Comparison of ENCODE assay signal across 22 cellular contexts in the genomic region with DNA sequence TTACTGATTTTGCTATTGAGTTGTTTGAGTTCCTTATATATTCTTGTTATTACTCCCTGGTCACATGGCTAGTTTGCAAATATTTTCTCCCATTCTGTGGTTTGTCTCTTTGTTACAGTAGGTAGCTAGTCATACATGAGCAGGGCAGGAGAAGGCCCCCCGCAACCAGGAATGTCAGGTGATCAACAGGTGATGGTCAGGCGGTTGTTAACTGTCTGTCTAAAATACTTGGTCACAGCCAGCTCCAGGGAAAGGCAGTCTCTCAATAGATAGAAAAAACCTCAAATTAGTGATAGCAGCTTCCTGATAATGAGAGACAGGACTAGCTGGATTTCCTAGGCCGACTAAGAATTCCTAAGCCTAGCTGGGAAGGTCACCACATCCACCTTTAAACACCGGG.
"Had no signal": no experiment of that assay in that cellular context is flagged by ENCODE, and none has a peak within 500 bp of the region (broad histone marks: within the 10 kb centered on the region; RNA-seq: fewer than 3 reads in every experiment).

No MANE protein-coding gene starts in this region.

- H3K27ac ChIP-seq: epithelial cell of prostate, heart left ventricle, lower lobe of right lung, stomach, testis, uterus had no signal

- H3K27me3 Mint-ChIP-seq: activated naive CD4-positive, alpha-beta T cell treated with anti-CD3 and anti-CD28 coated beads, Interleukin-2, amount 10 ng/mL, durations not matched to agents 7 days and 5 days; brain; naive B cell; stimulated activated memory B cell treated with anti-CD40 and anti-IgM and Interleukin-4, amounts not matched to agents 10 μg/mL and 1 μg/mL and 100 μg/mL, for 72 hours had no signal

- ATAC-seq: heart left ventricle; left lobe of liver; lower lobe of right lung; sciatic nerve; stimulated activated memory B cell treated with anti-CD40 and anti-IgM and Interleukin-4, amounts not matched to agents 10 μg/mL and 1 μg/mL and 100 μg/mL, for 72 hours had no signal

- H3K27me3 ChIP-seq: heart left ventricle, stomach, testis, uterus had no signal

- DNase-seq: activated B cell treated with CpG ODN at 0.5 μM for 24 hours; activated CD4-positive, alpha-beta T cell treated with anti-CD3 and anti-CD28 coated beads for 4 hours; activated CD4-positive, alpha-beta T cell treated with anti-CD3 and anti-CD28 coated beads, Interleukin-2, amount 50 U/mL, for 48 hours; activated effector memory CD4-positive, alpha-beta T cell treated with anti-CD3 and anti-CD28 coated beads, Interleukin-2, amount 50 U/mL, for 16 hours; activated naive CD4-positive, alpha-beta T cell treated with anti-CD3 and anti-CD28 coated beads, Interleukin-2, amount 10 ng/mL, durations not matched to agents 7 days and 5 days; heart left ventricle; lower lobe of right lung; mesendoderm; naive B cell; stimulated activated CD4-positive, alpha-beta T cell treated with anti-CD3 and anti-CD28 coated beads, Interleukin-15, amount 100 ng/mL, for 24 hours; stomach; T1000; testis; trophoblast cell; uterus had no signal

- H3K4me3 Mint-ChIP-seq: activated B cell treated with CpG ODN at 0.5 μM for 24 hours; activated naive CD4-positive, alpha-beta T cell treated with anti-CD3 and anti-CD28 coated beads, Interleukin-2, amount 10 ng/mL, durations not matched to agents 7 days and 5 days; brain; naive B cell; neural crest cell; stimulated activated memory B cell treated with anti-CD40 and anti-IgM and Interleukin-4, amounts not matched to agents 10 μg/mL and 1 μg/mL and 100 μg/mL, for 72 hours; T-helper 1 cell treated with Interleukin-12 subunit alpha and Interleukin-12 subunit beta and Interleukin-4 antibody, amounts not matched to agents 30 μg/mL and 1 μg/mL, for 36 hours had no signal

- H3K4me1 Mint-ChIP-seq: activated B cell treated with CpG ODN at 0.5 μM for 24 hours; activated naive CD4-positive, alpha-beta T cell treated with anti-CD3 and anti-CD28 coated beads, Interleukin-2, amount 10 ng/mL, durations not matched to agents 7 days and 5 days; naive B cell; neural crest cell; stimulated activated memory B cell treated with anti-CD40 and anti-IgM and Interleukin-4, amounts not matched to agents 10 μg/mL and 1 μg/mL and 100 μg/mL, for 72 hours had no signal

- H3K27ac Mint-ChIP-seq: activated B cell treated with CpG ODN at 0.5 μM for 24 hours; activated naive CD4-positive, alpha-beta T cell treated with anti-CD3 and anti-CD28 coated beads, Interleukin-2, amount 10 ng/mL, durations not matched to agents 7 days and 5 days; brain; stimulated activated memory B cell treated with anti-CD40 and anti-IgM and Interleukin-4, amounts not matched to agents 10 μg/mL and 1 μg/mL and 100 μg/mL, for 72 hours; T-helper 1 cell treated with Interleukin-12 subunit alpha and Interleukin-12 subunit beta and Interleukin-4 antibody, amounts not matched to agents 30 μg/mL and 1 μg/mL, for 36 hours had no signal

- H3K36me3 Mint-ChIP-seq: activated naive CD4-positive, alpha-beta T cell treated with anti-CD3 and anti-CD28 coated beads, Interleukin-2, amount 10 ng/mL, durations not matched to agents 7 days and 5 days; brain; naive B cell; stimulated activated memory B cell treated with anti-CD40 and anti-IgM and Interleukin-4, amounts not matched to agents 10 μg/mL and 1 μg/mL and 100 μg/mL, for 72 hours had no signal

- H3K9me3 Mint-ChIP-seq: activated naive CD4-positive, alpha-beta T cell treated with anti-CD3 and anti-CD28 coated beads, Interleukin-2, amount 10 ng/mL, durations not matched to agents 7 days and 5 days; naive B cell; stimulated activated memory B cell treated with anti-CD40 and anti-IgM and Interleukin-4, amounts not matched to agents 10 μg/mL and 1 μg/mL and 100 μg/mL, for 72 hours; T-helper 1 cell treated with Interleukin-12 subunit alpha and Interleukin-12 subunit beta and Interleukin-4 antibody, amounts not matched to agents 30 μg/mL and 1 μg/mL, for 36 hours had no signal
